Comparison of ENCODE assay signal across 8 cellular contexts in the genomic region with DNA sequence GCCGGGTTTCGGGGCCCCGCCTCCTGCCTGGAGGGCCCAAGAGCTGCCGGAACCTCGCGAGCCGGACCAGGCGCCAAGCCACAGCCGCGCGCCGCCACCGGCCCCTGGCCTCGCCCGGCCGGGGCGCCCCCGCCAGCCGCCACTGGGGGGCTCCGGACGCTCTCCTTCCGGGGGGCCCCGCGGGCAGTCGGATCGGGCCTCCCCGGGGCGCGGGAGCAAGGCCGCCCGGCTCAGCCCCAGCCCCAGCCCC. TPM values are rescaled to one million over a fixed set of nuclear protein-coding genes. Genes with fewer than 3 reads are reported as not detected.
A peak's percentile ranks its signal among the peaks of the same experiment; 100 is the strongest.
DNase-seq lines count a peak whose midpoint lies in the region; ATAC-seq and TF ChIP-seq lines count a peak whose summit lies in the region.

No MANE protein-coding gene starts in this region.

- TF ChIP-seq CTCF in BJ (IDR thresholded peaks at IDR 0.05; ENCODE audit: insufficient read depth, low read depth, low read length) = no peak
- TF ChIP-seq CTCF in SU-DHL-6 (IDR thresholded peaks at IDR 0.05; ENCODE audit: insufficient read depth, low read length, poor library complexity, severe bottlenecking) = peak; percentile 9

- H3K9me2 ChIP-seq in SU-DHL-6 (replicated peaks; ENCODE audit: insufficient read depth, low read length) = no peaks in the 10 kb centered on the region

- H4K20me1 ChIP-seq in SU-DHL-6 (ENCODE audit: low read depth, low read length) = no peaks in the 10 kb centered on the region

- H3K36me3 ChIP-seq in BJ (ENCODE audit: control insufficient read depth, insufficient read depth, low read length) (no peaks in the 10 kb centered on the region), SU-DHL-6 (ENCODE audit: low read length) (no peaks in the 10 kb centered on the region), ectodermal cell (ENCODE audit: control insufficient read depth, insufficient read depth, low read length) (no peaks in the 10 kb centered on the region), mesendoderm (ENCODE audit: control insufficient read depth, insufficient read depth, low read length) (no peaks in the 10 kb centered on the region), thymus (ENCODE audit: control insufficient read depth, insufficient read depth) (no peaks in the 10 kb centered on the region)

- H3K4me3 ChIP-seq in BJ (ENCODE audit: low read depth, low read length) (peak overlapping the region; percentile 65), SU-DHL-6 (ENCODE audit: insufficient read depth, low read length, poor library complexity, severe bottlenecking) (peak overlapping the region; percentile 56), ectodermal cell (ENCODE audit: insufficient read depth, low read depth, low read length) (peak overlapping the region; percentile 68), mesendoderm (ENCODE audit: low read length) (peak overlapping the region; percentile 25), thymus (ENCODE audit: low read length) (peak overlapping the region; percentile 65)

- peak overlapping the region; percentile 78 for H2AFZ ChIP-seq in SU-DHL-6 (ENCODE audit: low read depth, low read length, severe bottlenecking)

- CTCF ChIA-PET in BJ (lab: Yijun Ruan, JAX) = interaction anchor here (0.7 to 4.5 kb wide), 4 partner anchors 9 to 26 kb away, joined by 3 to 27 read pairs (median 8); no protein-coding TSS in a partner anchor

- peak overlapping the region; percentile 61 for H3K4me2 ChIP-seq in SU-DHL-6 (ENCODE audit: low read depth, low read length, poor library complexity, severe bottlenecking)
- peak overlapping the region; percentile 18 for H3K4me2 ChIP-seq in mesendoderm (ENCODE audit: low read length)

- peak overlapping the region; percentile 71 for H3K4ac ChIP-seq in mesendoderm (ENCODE audit: low read depth, low read length)

- peaks cover 14% of the 10 kb centered on the region for H3F3A ChIP-seq in SU-DHL-6 (ENCODE audit: insufficient read depth)

- no peak overlapping the region for H3K23ac ChIP-seq in mesendoderm (ENCODE audit: low read length)

- no peak overlapping the region for H2BK15ac ChIP-seq in mesendoderm (replicated peaks; ENCODE audit: low read depth)

- no peaks in the 10 kb centered on the region for H3K79me1 ChIP-seq in mesendoderm (ENCODE audit: low read length)

- H3K4me1 ChIP-seq in ectodermal cell (ENCODE audit: control insufficient read depth, insufficient read depth, low read length) (no peaks in the 10 kb centered on the region), mesendoderm (ENCODE audit: control insufficient read depth, low read depth, low read length) (peaks cover 3% of the 10 kb centered on the region), thymus (ENCODE audit: control insufficient read depth, insufficient read depth, low read length) (peaks cover 5% of the 10 kb centered on the region)

- ATAC-seq in GM18502 (IDR thresholded peaks at IDR 0.05; ENCODE audit: poor library complexity, unreplicated experiment) (peak; percentile 53), HG03520 (IDR thresholded peaks at IDR 0.05; ENCODE audit: unreplicated experiment) (peak; percentile 45), HG02571 (IDR thresholded peaks at IDR 0.05; ENCODE audit: unreplicated experiment) (no peak)

- H3K9me3 ChIP-seq in SU-DHL-6 (ENCODE audit: insufficient read depth, low read length) = no peaks in the 10 kb centered on the region
- peaks cover 3% of the 10 kb centered on the region for H3K9me3 ChIP-seq in ectodermal cell (ENCODE audit: control insufficient read depth, low read length)
- no peaks in the 10 kb centered on the region for H3K9me3 ChIP-seq in thymus (ENCODE audit: control insufficient read depth)

- H3K27ac ChIP-seq in SU-DHL-6 (ENCODE audit: low read depth, low read length) (peak overlapping the region; percentile 90), ectodermal cell (ENCODE audit: insufficient read depth, low read depth, low read length, poor library complexity, severe bottlenecking) (no peak overlapping the region), mesendoderm (ENCODE audit: low read depth, low read length) (peak overlapping the region; percentile 97), thymus (ENCODE audit: low read depth) (peak overlapping the region; percentile 98)

- H4K8ac ChIP-seq in mesendoderm (ENCODE audit: low read depth, low read length) = peak overlapping the region; percentile 43

- H4K5ac ChIP-seq in mesendoderm (ENCODE audit: low read length) = no peak overlapping the region

- H3K27me3 ChIP-seq in BJ (ENCODE audit: control insufficient read depth, insufficient read depth, low read length) (no peaks in the 10 kb centered on the region; the same call in 1 of the 2 replicates), SU-DHL-6 (ENCODE audit: low read length) (no peaks in the 10 kb centered on the region), ectodermal cell (ENCODE audit: control insufficient read depth, insufficient read depth, low read length, poor library complexity, severe bottlenecking) (peaks cover 17% of the 10 kb centered on the region), mesendoderm (ENCODE audit: insufficient read depth, low read length, poor library complexity) (no peaks in the 10 kb centered on the region), thymus (ENCODE audit: control insufficient read depth, insufficient read depth) (no peaks in the 10 kb centered on the region)

- H3K18ac ChIP-seq in mesendoderm (ENCODE audit: low read length) = peak overlapping the region; percentile 99

- WGBS in ectodermal cell, 2 experiments = 1% methylated on average over 31 of the region's 31 CpGs
- no CpG with 5 or more reads among the region's 31 CpGs for WGBS in mesendoderm (ENCODE audit: extremely low coverage, insufficient coverage, low lambda C conversion rate)
- under 1% methylated on average over 31 of the region's 31 CpGs for WGBS in thymus

- H3K9ac ChIP-seq in SU-DHL-6 (ENCODE audit: low read length) (peak overlapping the region; percentile 68), mesendoderm (ENCODE audit: low read length) (peak overlapping the region; percentile 68)

- peak overlapping the region; percentile 90 for H3K56ac ChIP-seq in mesendoderm (ENCODE audit: low read length)

- DNase-seq in BJ (ENCODE audit: low read depth) = no peak
- peak; percentile 79 for DNase-seq in mesendoderm

- H3K79me2 ChIP-seq in SU-DHL-6 (ENCODE audit: insufficient read depth, low read length) (no peaks in the 10 kb centered on the region), mesendoderm (ENCODE audit: control insufficient read depth, insufficient read depth, low read length) (no peaks in the 10 kb centered on the region)

- no peak overlapping the region for H2BK5ac ChIP-seq in mesendoderm (ENCODE audit: low read length)

- H2BK120ac ChIP-seq in mesendoderm (ENCODE audit: low read depth, low read length) = peak overlapping the region; percentile 76

- POLR2A ChIA-PET in BJ (lab: Charles Lee) = interaction anchor here (0.6 kb wide), 1 partner anchor 359 kb away, joined by 3 read pairs; no protein-coding TSS in a partner anchor

- H2AK5ac ChIP-seq in mesendoderm (ENCODE audit: low read length) = no peak overlapping the region

RNA-seq across cellular contexts. Expression of a gene that starts 17.4 kb away (rescaled TPM):
- 0.31 and 0.54 TPM in 2 replicates for polyA plus RNA-seq in BJ (2011; rRNA removed)
- 0.62 TPM in 1 of 2 replicates, not detected in the other for polyA minus RNA-seq in BJ (2011; rRNA and poly(A)+ RNA removed)
- polyA plus RNA-seq in ectodermal cell (2013, experiment 1 of 4) = 4.5 TPM
- 3.1 TPM for polyA plus RNA-seq in ectodermal cell (2013, experiment 2 of 4)
- 3.0 TPM for polyA plus RNA-seq in ectodermal cell (2013, experiment 3 of 4)
- polyA plus RNA-seq in ectodermal cell (2013, experiment 4 of 4) = 3.7 TPM
- 2.7 TPM for polyA plus RNA-seq in mesendoderm (2013, experiment 1 of 2)
- 2.9 TPM for polyA plus RNA-seq in mesendoderm (2013, experiment 2 of 2)
- polyA plus RNA-seq in thymus = 6.2 TPM

RNA-seq across cellular contexts. Expression of a gene that starts 45.9 kb away (rescaled TPM):
- polyA plus RNA-seq in BJ (2011; rRNA removed) (not detected in 2 replicates), thymus (3.4 TPM)
- 0.26 TPM in 1 of 2 replicates, not detected in the other for polyA minus RNA-seq in BJ (2011; rRNA and poly(A)+ RNA removed)
- 0.81 TPM for polyA plus RNA-seq in ectodermal cell (2013, experiment 1 of 4)
- 1.3 TPM for polyA plus RNA-seq in ectodermal cell (2013, experiment 2 of 4)
- polyA plus RNA-seq in ectodermal cell (2013, experiment 3 of 4) = 1.4 TPM
- polyA plus RNA-seq in ectodermal cell (2013, experiment 4 of 4) = 0.81 TPM
- 0.95 TPM for polyA plus RNA-seq in mesendoderm (2013, experiment 1 of 2)
- polyA plus RNA-seq in mesendoderm (2013, experiment 2 of 2) = 0.78 TPM
